In the genomic region with DNA sequence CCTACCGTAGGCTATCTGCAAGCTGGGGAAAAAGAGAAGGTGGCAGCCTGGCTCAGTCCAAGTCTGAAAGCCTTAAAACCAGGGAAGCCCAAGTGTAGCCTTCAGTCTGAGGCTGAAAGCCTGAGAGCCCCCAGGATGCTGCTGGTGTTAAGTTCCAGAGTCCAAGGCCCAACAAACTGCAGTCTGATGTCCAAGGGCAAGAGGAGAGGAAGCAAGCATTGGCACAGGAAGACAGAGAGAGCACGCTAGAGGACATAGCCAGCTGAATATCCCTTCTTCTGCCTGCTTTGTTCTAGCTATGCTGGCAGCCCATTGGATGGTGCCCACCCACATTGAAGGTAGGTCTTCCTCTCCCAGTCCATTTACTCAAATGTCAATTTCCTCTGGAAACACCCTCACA, we compare ENCODE assay signal across 8 cellular contexts. TPM values are rescaled to one million over a fixed set of nuclear protein-coding genes. Genes with fewer than 3 reads are reported as not detected.
"Had no signal": no experiment of that assay in that cellular context is flagged by ENCODE, and none has a peak within 500 bp of the region (broad histone marks: within the 10 kb centered on the region; RNA-seq: fewer than 3 reads in every experiment).

No MANE protein-coding gene starts in this region.

- H3K4me3 ChIP-seq: K562 had no signal

- DNase-seq: IMR-90, KBM-7, KG1 had no signal

- H3K27ac Mint-ChIP-seq: IgD-negative memory B cell had no signal

- FAIRE-seq: K562 had no signal

- H3K9ac ChIP-seq: KMS-11 had no signal

- H3K4me2 ChIP-seq: KMS-11 had no signal

- H3K27ac ChIP-seq: HL-60, KMS-11 had no signal

- H3K36me3 Mint-ChIP-seq: IgD-negative memory B cell had no signal

- H3K4me3 Mint-ChIP-seq: IgD-negative memory B cell had no signal

RNA-seq across cellular contexts. Expression of gene L3MBTL1, which starts 12.1 kb away (rescaled TPM):
- total RNA-seq: HT1080 had no signal
